Comparison of ENCODE assay signal across 16 cellular contexts in the genomic region with DNA sequence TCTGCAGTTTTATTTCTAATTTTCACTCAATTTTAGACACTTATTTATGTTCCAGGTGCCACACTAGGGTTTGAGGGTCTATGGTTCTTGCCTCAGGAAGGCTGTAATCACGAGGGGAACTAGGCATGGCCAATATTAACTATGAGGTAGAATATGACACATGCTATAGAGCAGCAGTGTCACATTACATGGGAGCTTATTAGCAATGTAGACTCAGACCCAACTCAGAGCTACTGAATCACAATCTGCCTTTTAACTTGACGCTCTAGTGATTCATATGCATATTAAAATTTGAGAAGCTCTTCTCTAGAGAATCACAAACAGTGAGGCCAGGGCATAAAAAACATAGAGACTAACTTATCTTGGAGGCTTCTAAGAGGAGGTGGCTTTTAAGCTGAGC. TPM values are rescaled to one million over a fixed set of nuclear protein-coding genes. Genes with fewer than 3 reads are reported as not detected.
A peak's percentile ranks its signal among the peaks of the same experiment; 100 is the strongest.
DNase-seq lines count a peak whose midpoint lies in the region; ATAC-seq and TF ChIP-seq lines count a peak whose summit lies in the region.
"Had no signal": no experiment of that assay in that cellular context is flagged by ENCODE, and none has a peak within 500 bp of the region (broad histone marks: within the 10 kb centered on the region; RNA-seq: fewer than 3 reads in every experiment).

No MANE protein-coding gene starts in this region.

- H3K36me3 Mint-ChIP-seq in GM23338 (ENCODE audit: low read depth) = no peaks in the 10 kb centered on the region
- H3K36me3 Mint-ChIP-seq: activated CD8-positive, alpha-beta memory T cell treated with anti-CD3 and anti-CD28 coated beads, Interleukin-2, amount 10 ng/mL, durations not matched to agents 7 days and 5 days had no signal

- H3F3A ChIP-seq in GM23338 (replicated peaks; ENCODE audit: low read depth) = no peaks in the 10 kb centered on the region

- no peak overlapping the region for H3K27ac Mint-ChIP-seq in GM23338
- H3K27ac Mint-ChIP-seq: activated CD8-positive, alpha-beta memory T cell treated with anti-CD3 and anti-CD28 coated beads, Interleukin-2, amount 10 ng/mL, durations not matched to agents 7 days and 5 days; T-helper 1 cell treated with Interleukin-12 subunit alpha and Interleukin-12 subunit beta and Interleukin-4 antibody, amounts not matched to agents 30 μg/mL and 1 μg/mL, for 36 hours had no signal

- H3K4me1 Mint-ChIP-seq in GM23338 = peaks cover 21% of the 10 kb centered on the region
- H3K4me1 Mint-ChIP-seq: activated CD8-positive, alpha-beta memory T cell treated with anti-CD3 and anti-CD28 coated beads, Interleukin-2, amount 10 ng/mL, durations not matched to agents 7 days and 5 days had no signal

- peak; percentile 17 for DNase-seq in AG04449 (ENCODE audit: low read depth, low spot score)
- DNase-seq in GM23338 (ENCODE audit: low spot score) = peak; percentile 12
- DNase-seq in RPMI7951 (ENCODE audit: low read depth) = peak; percentile 74
- peak; percentile 27 for DNase-seq in fibroblast of gingiva (ENCODE audit: low read depth)
- DNase-seq in activated CD4-positive, CD25-positive, alpha-beta regulatory T cell treated with anti-CD3 and anti-CD28 coated beads, Interleukin-2, amount 50 U/mL, for 72 hours = no peak
- DNase-seq in NCI-H2081 treated with DMSO at 0.1 percent for 48 hours (lab: John Stamatoyannopoulos, UW) = no peak
- DNase-seq: activated CD4-positive, alpha-beta T cell treated with anti-CD3 and anti-CD28 coated beads for 1 hour; activated CD8-positive, alpha-beta memory T cell treated with anti-CD3 and anti-CD28 coated beads, Interleukin-2, amount 10 ng/mL, durations not matched to agents 7 days and 5 days; activated gamma-delta T cell; anterior cingulate cortex; kidney glomerular epithelial cell; NCI-H1048 had no signal

- ATAC-seq in GM23338 (peak; percentile 38; the same call in 2 of the 3 replicates), HG03565 (IDR thresholded peaks at IDR 0.05; ENCODE audit: unreplicated experiment) (no peak), HG02798 (IDR thresholded peaks at IDR 0.05; ENCODE audit: poor library complexity, unreplicated experiment) (no peak)
- ATAC-seq: activated CD8-positive, alpha-beta memory T cell treated with anti-CD3 and anti-CD28 coated beads, Interleukin-2, amount 10 ng/mL, durations not matched to agents 7 days and 5 days had no signal

- H3K4me3 Mint-ChIP-seq in GM23338 = no peak overlapping the region
- H3K4me3 Mint-ChIP-seq: activated CD8-positive, alpha-beta memory T cell treated with anti-CD3 and anti-CD28 coated beads, Interleukin-2, amount 10 ng/mL, durations not matched to agents 7 days and 5 days; T-helper 1 cell treated with Interleukin-12 subunit alpha and Interleukin-12 subunit beta and Interleukin-4 antibody, amounts not matched to agents 30 μg/mL and 1 μg/mL, for 36 hours had no signal

- H3K9me3 Mint-ChIP-seq in GM23338 = no peaks in the 10 kb centered on the region
- H3K9me3 Mint-ChIP-seq: T-helper 1 cell treated with Interleukin-12 subunit alpha and Interleukin-12 subunit beta and Interleukin-4 antibody, amounts not matched to agents 30 μg/mL and 1 μg/mL, for 36 hours had no signal

- no peaks in the 10 kb centered on the region for H3K27me3 Mint-ChIP-seq in GM23338 (ENCODE audit: insufficient read depth, low read depth, poor library complexity)

- TF ChIP-seq CTCF in AG04449 (IDR thresholded peaks at IDR 0.05; ENCODE audit: insufficient read depth, low read length, missing control alignments) (no peak), GM23338 (conservative IDR thresholded peaks at IDR 0.05; ENCODE audit: low read depth in 2 of 2) (no peak)

- POLR2A ChIA-PET in AG04449 (lab: Yijun Ruan, JAX) = no interaction called here

- CTCF ChIA-PET in AG04449 (lab: Yijun Ruan, JAX) = interaction anchor here (0.6 to 1.8 kb wide), 3 partner anchors 9 to 494 kb away, joined by 3 to 8 read pairs (median 7); no protein-coding TSS in a partner anchor

- no peaks in the 10 kb centered on the region for H3K79me2 ChIP-seq in GM23338 (replicated peaks; ENCODE audit: insufficient read depth)

- H3K4me3 ChIP-seq in AG04449 (ENCODE audit: low read depth, low read length) (no peak overlapping the region), GM23338 (peak overlapping the region; percentile 41)
- H3K4me3 ChIP-seq: right atrium auricular region had no signal

- H3K27ac ChIP-seq in GM23338 (ENCODE audit: low read depth) = no peak overlapping the region
- H3K27ac ChIP-seq: right atrium auricular region had no signal

- H3K36me3 ChIP-seq in GM23338 (ENCODE audit: insufficient read depth) = no peaks in the 10 kb centered on the region
- H3K36me3 ChIP-seq: right atrium auricular region had no signal

- no peaks in the 10 kb centered on the region for H3K27me3 ChIP-seq in GM23338 (ENCODE audit: insufficient read depth)
- H3K27me3 ChIP-seq: right atrium auricular region had no signal

- 0 out of 2 replicates have a peak, but pooled peaks cover 4% of the 10 kb centered on the region for H3K9me2 ChIP-seq in GM23338 (ENCODE audit: insufficient read depth)

- H2AFZ ChIP-seq in GM23338 = no peak overlapping the region

- H3K4me2 ChIP-seq in GM23338 = peak overlapping the region; percentile 71

- H4K20me1 ChIP-seq in GM23338 (replicated peaks; ENCODE audit: insufficient read depth) = no peaks in the 10 kb centered on the region

- peaks cover 18% of the 10 kb centered on the region for H3K4me1 ChIP-seq in GM23338 (ENCODE audit: insufficient read depth)
- H3K4me1 ChIP-seq: right atrium auricular region had no signal

TF ChIP-seq in GM23338, 12 proteins besides CTCF, POLR2A, EP300 and RAD21 (continues in another document):
- TF ChIP-seq, protein P1, sequence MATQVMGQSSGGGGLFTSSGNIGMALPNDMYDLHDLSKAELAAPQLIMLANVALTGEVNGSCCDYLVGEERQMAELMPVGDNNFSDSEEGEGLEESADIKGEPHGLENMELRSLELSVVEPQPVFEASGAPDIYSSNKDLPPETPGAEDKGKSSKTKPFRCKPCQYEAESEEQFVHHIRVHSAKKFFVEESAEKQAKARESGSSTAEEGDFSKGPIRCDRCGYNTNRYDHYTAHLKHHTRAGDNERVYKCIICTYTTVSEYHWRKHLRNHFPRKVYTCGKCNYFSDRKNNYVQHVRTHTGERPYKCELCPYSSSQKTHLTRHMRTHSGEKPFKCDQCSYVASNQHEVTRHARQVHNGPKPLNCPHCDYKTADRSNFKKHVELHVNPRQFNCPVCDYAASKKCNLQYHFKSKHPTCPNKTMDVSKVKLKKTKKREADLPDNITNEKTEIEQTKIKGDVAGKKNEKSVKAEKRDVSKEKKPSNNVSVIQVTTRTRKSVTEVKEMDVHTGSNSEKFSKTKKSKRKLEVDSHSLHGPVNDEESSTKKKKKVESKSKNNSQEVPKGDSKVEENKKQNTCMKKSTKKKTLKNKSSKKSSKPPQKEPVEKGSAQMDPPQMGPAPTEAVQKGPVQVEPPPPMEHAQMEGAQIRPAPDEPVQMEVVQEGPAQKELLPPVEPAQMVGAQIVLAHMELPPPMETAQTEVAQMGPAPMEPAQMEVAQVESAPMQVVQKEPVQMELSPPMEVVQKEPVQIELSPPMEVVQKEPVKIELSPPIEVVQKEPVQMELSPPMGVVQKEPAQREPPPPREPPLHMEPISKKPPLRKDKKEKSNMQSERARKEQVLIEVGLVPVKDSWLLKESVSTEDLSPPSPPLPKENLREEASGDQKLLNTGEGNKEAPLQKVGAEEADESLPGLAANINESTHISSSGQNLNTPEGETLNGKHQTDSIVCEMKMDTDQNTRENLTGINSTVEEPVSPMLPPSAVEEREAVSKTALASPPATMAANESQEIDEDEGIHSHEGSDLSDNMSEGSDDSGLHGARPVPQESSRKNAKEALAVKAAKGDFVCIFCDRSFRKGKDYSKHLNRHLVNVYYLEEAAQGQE (IDR thresholded peaks at IDR 0.05; ENCODE audit: unreplicated experiment) = no peak
- no peak for TF ChIP-seq STAT1 (IDR thresholded peaks at IDR 0.05; ENCODE audit: unreplicated experiment)
- TF ChIP-seq, protein P2, sequence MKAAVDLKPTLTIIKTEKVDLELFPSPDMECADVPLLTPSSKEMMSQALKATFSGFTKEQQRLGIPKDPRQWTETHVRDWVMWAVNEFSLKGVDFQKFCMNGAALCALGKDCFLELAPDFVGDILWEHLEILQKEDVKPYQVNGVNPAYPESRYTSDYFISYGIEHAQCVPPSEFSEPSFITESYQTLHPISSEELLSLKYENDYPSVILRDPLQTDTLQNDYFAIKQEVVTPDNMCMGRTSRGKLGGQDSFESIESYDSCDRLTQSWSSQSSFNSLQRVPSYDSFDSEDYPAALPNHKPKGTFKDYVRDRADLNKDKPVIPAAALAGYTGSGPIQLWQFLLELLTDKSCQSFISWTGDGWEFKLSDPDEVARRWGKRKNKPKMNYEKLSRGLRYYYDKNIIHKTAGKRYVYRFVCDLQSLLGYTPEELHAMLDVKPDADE (IDR thresholded peaks at IDR 0.05) = no peak
- no peak for TF ChIP-seq JUNB (IDR thresholded peaks at IDR 0.05; ENCODE audit: unreplicated experiment)
- TF ChIP-seq ZNF114 (CRISPR knock-in tag; IDR thresholded peaks at IDR 0.05) = no peak
- TF ChIP-seq NANOG (IDR thresholded peaks at IDR 0.05; ENCODE audit: borderline replicate concordance) = no peak
- no peak for TF ChIP-seq EZH2phosphoT487 (IDR thresholded peaks at IDR 0.05; ENCODE audit: unreplicated experiment)

RNA-seq across cellular contexts. Expression of a gene that starts 32.8 kb away (rescaled TPM):
- total RNA-seq in GM23338 (2014; rRNA removed; shearing (Covaris generic)) = 185 and 199 TPM in 2 replicates
- polyA plus RNA-seq in GM23338 (2016; fragmentation: Nextera tagmentation; extraction: Ambion mirVana) = 159 and 161 TPM in 2 replicates
- 194 and 195 TPM in 2 replicates for total RNA-seq in RPMI7951 (2014; rRNA removed; shearing (Covaris generic))

Comparison
In these comparisons a context has a peak if more than half of its experiments do, and no peak if none do; other contexts are left out.
1. DNase-seq: peak in AG04449 (single experiment), GM23338 (single experiment), RPMI7951 (single experiment) and fibroblast of gingiva (single experiment); none in activated CD4-positive, CD25-positive, alpha-beta regulatory T cell treated with anti-CD3 and anti-CD28 coated beads, Interleukin-2, amount 50 U/mL, for 72 hours (single experiment) and NCI-H2081 treated with DMSO at 0.1 percent for 48 hours (single experiment).